9 cellular contexts compared by ENCODE assay signal in the genomic region with DNA sequence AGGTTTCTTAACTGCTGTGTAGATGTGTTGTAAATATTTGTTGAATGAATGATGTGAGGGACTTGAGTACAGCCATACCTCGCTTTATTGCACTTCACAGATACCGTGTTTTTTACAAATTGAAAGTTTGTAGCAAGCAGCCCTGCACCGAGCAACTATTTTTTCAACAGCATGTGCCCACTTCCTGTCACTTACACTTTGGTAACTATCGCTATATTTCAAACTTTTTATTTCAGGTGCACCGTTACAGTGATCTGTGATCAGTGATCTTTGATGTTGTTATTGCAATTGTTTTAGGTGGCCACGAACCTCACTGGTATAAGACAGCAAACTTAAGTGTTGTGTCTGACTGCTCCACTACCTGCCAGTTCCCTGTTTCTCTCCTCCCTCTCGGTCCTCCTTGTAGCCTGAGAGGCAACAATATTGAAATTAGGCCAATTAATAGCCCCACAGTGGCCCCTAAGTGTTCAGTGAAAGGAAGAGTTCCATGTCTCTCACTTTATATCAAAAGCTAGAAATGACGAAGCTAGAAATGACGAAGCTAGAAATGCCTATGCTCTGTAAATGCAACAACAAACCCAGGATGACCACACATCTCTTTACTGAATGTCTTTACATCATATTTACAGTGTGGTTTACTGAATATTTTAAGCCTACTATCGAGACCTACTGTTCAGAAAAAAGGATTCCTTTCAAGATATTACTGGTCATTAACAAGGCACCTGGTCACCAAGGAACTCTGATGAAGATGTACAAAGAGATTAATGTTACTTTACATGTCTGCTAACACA. TPM values are rescaled to one million over a fixed set of nuclear protein-coding genes. Genes with fewer than 3 reads are reported as not detected.
DNase-seq lines count a peak whose midpoint lies in the region; ATAC-seq and TF ChIP-seq lines count a peak whose summit lies in the region.
"Had no signal": no experiment of that assay in that cellular context is flagged by ENCODE, and none has a peak within 500 bp of the region (broad histone marks: within the 10 kb centered on the region; RNA-seq: fewer than 3 reads in every experiment).

No MANE protein-coding gene starts in this region.

- peak; percentile 2 to 7 for ATAC-seq in activated T-cell treated with anti-CD3 and anti-CD28 coated beads, Interleukin-2, amount 50 U/mL, for 4 hours
- ATAC-seq in HG03442 (IDR thresholded peaks at IDR 0.05; ENCODE audit: unreplicated experiment), result no peak
- no peak for ATAC-seq in esophagus mucosa

- H3K27me3 ChIP-seq in kidney epithelial cell (ENCODE audit: control insufficient read depth, insufficient read depth, low read length) (no peaks in the 10 kb centered on the region), thymus (ENCODE audit: control insufficient read depth, insufficient read depth) (no peaks in the 10 kb centered on the region)

- H3K4me3 Mint-ChIP-seq in activated T-cell treated with anti-CD3 and anti-CD28 coated beads, Interleukin-2, amount 50 U/mL, for 4 hours, result peak overlapping the region; percentile 96
- peak overlapping the region; percentile 97 for H3K4me3 Mint-ChIP-seq in activated naive CD8-positive, alpha-beta T cell

- peaks cover 43% of the 10 kb centered on the region for H3K4me1 Mint-ChIP-seq in activated T-cell treated with anti-CD3 and anti-CD28 coated beads, Interleukin-2, amount 50 U/mL, for 4 hours (ENCODE audit: low read depth)
- H3K4me1 Mint-ChIP-seq in activated naive CD8-positive, alpha-beta T cell (ENCODE audit: low read depth), result peaks cover 45% of the 10 kb centered on the region

- 35% methylated on average over 10 of the region's 10 CpGs for WGBS in thymus

- peak overlapping the region; percentile 97 for H3K27ac Mint-ChIP-seq in activated naive CD8-positive, alpha-beta T cell

- no peaks in the 10 kb centered on the region for H3K9me3 ChIP-seq in thymus (ENCODE audit: control insufficient read depth)

- peak overlapping the region; percentile 74 for H3K4me3 ChIP-seq in kidney epithelial cell (ENCODE audit: low read depth, low read length)
- H3K4me3 ChIP-seq in thymus (ENCODE audit: low read length), result peak overlapping the region; percentile 62

- H3K9me3 Mint-ChIP-seq in activated T-cell treated with anti-CD3 and anti-CD28 coated beads, Interleukin-2, amount 50 U/mL, for 4 hours, result no peaks in the 10 kb centered on the region
- H3K9me3 Mint-ChIP-seq in activated naive CD8-positive, alpha-beta T cell (ENCODE audit: low read depth), result no peaks in the 10 kb centered on the region

- no peak for DNase-seq in activated T-cell treated with anti-CD3 and anti-CD28 coated beads, Interleukin-2, amount 50 U/mL, for 4 hours
- no peak for DNase-seq in activated T-cell treated with anti-CD3 and anti-CD28 coated beads, Interleukin-2, amount 50 U/mL, for 48 hours
- DNase-seq in kidney epithelial cell (ENCODE audit: low read depth) (no peak), islet precursor cell (no peak)
- DNase-seq: NCI-H1048 had no signal

- peaks cover 6% of the 10 kb centered on the region for H3K4me1 ChIP-seq in thymus (ENCODE audit: control insufficient read depth, insufficient read depth, low read length)

- peaks cover 5% of the 10 kb centered on the region for H3K36me3 Mint-ChIP-seq in activated T-cell treated with anti-CD3 and anti-CD28 coated beads, Interleukin-2, amount 50 U/mL, for 4 hours (ENCODE audit: insufficient read depth)
- H3K36me3 Mint-ChIP-seq in activated naive CD8-positive, alpha-beta T cell, result peaks cover 2% of the 10 kb centered on the region

- H3K27ac ChIP-seq in thymus (ENCODE audit: low read depth), result peak overlapping the region; percentile 87

- TF ChIP-seq CTCF in kidney epithelial cell (IDR thresholded peaks at IDR 0.05; ENCODE audit: insufficient read depth, low read length, poor library complexity, severe bottlenecking), result no peak

- H3K36me3 ChIP-seq in kidney epithelial cell (ENCODE audit: control insufficient read depth, insufficient read depth, low read length) (no peaks in the 10 kb centered on the region), thymus (ENCODE audit: control insufficient read depth, insufficient read depth) (peaks cover 4% of the 10 kb centered on the region)

- H3K27me3 Mint-ChIP-seq in activated T-cell treated with anti-CD3 and anti-CD28 coated beads, Interleukin-2, amount 50 U/mL, for 4 hours (ENCODE audit: low read depth), result no peaks in the 10 kb centered on the region
- H3K27me3 Mint-ChIP-seq in activated naive CD8-positive, alpha-beta T cell, result no peaks in the 10 kb centered on the region

RNA-seq across cellular contexts. Expression of a gene that starts 1.0 kb away (rescaled TPM):
- total RNA-seq in activated T-cell treated with anti-CD3 and anti-CD28 coated beads, Interleukin-2, amount 50 U/mL, for 4 hours, result 10 to 100 TPM; 74.0 to 87.5 (median 77.6) TPM
- total RNA-seq in kidney epithelial cell (13.2 and 18.1 TPM in 2 replicates), esophagus mucosa (12.5 TPM)
- 116 TPM for polyA plus RNA-seq in thymus

RNA-seq across cellular contexts. Expression of a gene that starts 7.7 kb away (rescaled TPM):
- total RNA-seq in activated T-cell treated with anti-CD3 and anti-CD28 coated beads, Interleukin-2, amount 50 U/mL, for 4 hours, result 10 to 100 TPM; 40.0 to 47.2 (median 44.1) TPM
- total RNA-seq in kidney epithelial cell, result 11.9 and 15.0 TPM in 2 replicates
- 12.1 TPM for polyA plus RNA-seq in thymus
- total RNA-seq in esophagus mucosa, result 19.0 TPM

Comparison
In these comparisons a context has a peak if more than half of its experiments do, and no peak if none do; other contexts are left out.
1. ATAC-seq: peak in activated T-cell treated with anti-CD3 and anti-CD28 coated beads, Interleukin-2, amount 50 U/mL, for 4 hours (2 of 2); none in HG03442 (single experiment) and esophagus mucosa (single experiment).